Comparison of ENCODE assay signal across 8 cellular contexts in the genomic region with DNA sequence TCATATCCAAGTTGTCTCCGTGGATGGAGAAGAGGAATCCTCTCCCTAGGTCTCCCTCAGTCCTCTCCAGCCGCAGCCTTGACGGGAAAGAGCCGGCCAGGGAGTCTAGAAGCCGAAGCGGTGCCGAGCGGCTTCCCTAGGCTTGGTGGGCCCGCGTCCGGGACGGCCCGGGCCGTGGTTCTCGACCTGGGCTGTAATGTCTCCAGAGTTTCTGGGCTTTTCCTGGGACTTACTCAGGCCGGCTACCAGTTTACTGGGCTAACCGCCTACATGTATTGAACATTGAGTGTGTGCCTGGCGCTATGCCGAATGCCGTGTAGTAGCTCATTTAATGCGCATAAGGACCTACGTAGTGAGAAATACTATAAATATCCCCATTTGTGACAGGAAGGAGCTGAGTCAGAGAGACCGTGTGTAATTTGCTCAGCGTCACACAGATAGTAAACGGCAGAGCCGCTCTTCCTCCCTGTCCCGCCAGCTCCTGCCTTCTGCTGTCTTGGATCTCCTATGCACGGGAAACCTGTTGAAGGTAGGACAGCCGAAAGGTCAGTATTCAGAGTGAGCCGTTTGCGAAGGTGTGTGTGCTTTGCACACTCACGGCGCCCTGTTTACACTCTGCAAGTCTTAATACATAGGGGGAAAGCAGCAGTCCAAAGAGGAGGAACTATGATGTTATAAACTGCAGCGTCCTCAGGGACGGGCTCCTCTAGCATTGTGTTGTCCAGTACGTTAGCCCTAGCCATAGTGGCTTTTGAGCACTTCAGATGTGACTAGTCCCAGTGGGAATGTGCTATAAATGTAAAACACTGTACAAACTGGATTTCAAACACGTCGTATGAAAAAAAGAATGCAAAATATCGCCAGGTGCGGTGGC. TPM values are rescaled to one million over a fixed set of nuclear protein-coding genes. Genes with fewer than 3 reads are reported as not detected.
DNase-seq lines count a peak whose midpoint lies in the region; ATAC-seq and TF ChIP-seq lines count a peak whose summit lies in the region.

No MANE protein-coding gene starts in this region.

- no peak overlapping the region for H3K27ac Mint-ChIP-seq in GM23338

- H3K79me2 ChIP-seq in GM23338 (replicated peaks; ENCODE audit: insufficient read depth) (peaks cover 34% of the 10 kb centered on the region), Karpas-422 (ENCODE audit: low read length) (peaks cover 24% of the 10 kb centered on the region)

- no peaks in the 10 kb centered on the region for H3K9me3 ChIP-seq in Karpas-422 (ENCODE audit: low read length)
- no peaks in the 10 kb centered on the region for H3K9me3 ChIP-seq in cardiac muscle cell (ENCODE audit: low read depth)

- H3K9me2 ChIP-seq in GM23338 (ENCODE audit: insufficient read depth), result no peaks in the 10 kb centered on the region
- no peaks in the 10 kb centered on the region for H3K9me2 ChIP-seq in Karpas-422 (replicated peaks; ENCODE audit: insufficient read depth, low read length)

- peaks cover 30% of the 10 kb centered on the region for H3K36me3 Mint-ChIP-seq in GM23338 (ENCODE audit: low read depth)

- no peaks in the 10 kb centered on the region for H3K9me3 Mint-ChIP-seq in GM23338

- TF ChIP-seq CTCF in GM23338 (conservative IDR thresholded peaks at IDR 0.05; ENCODE audit: low read depth in 2 of 2) (no peak), cardiac muscle cell (IDR thresholded peaks at IDR 0.05; ENCODE audit: low read depth, low read length) (no peak)

- H4K20me1 ChIP-seq in GM23338 (replicated peaks; ENCODE audit: insufficient read depth), result peaks cover 3% of the 10 kb centered on the region; the same call in 1 of the 2 replicates
- H4K20me1 ChIP-seq in Karpas-422 (ENCODE audit: insufficient read depth, low read depth, low read length), result no peaks in the 10 kb centered on the region

- peaks cover 8% of the 10 kb centered on the region for H3K4me1 ChIP-seq in GM23338 (ENCODE audit: insufficient read depth)
- peaks cover 39% of the 10 kb centered on the region for H3K4me1 ChIP-seq in Karpas-422 (ENCODE audit: low read length)
- H3K4me1 ChIP-seq in cardiac muscle cell (ENCODE audit: low read depth), result no peaks in the 10 kb centered on the region
- H3K4me1 ChIP-seq in urinary bladder (ENCODE audit: insufficient read depth), result peaks cover 1% of the 10 kb centered on the region

- H3K27me3 ChIP-seq in GM23338 (ENCODE audit: insufficient read depth), result no peaks in the 10 kb centered on the region
- no peaks in the 10 kb centered on the region for H3K27me3 ChIP-seq in Karpas-422 (ENCODE audit: low read length)
- H3K27me3 ChIP-seq in cardiac muscle cell, result no peaks in the 10 kb centered on the region

- intact Hi-C loops in posterior vena cava (cut with DNase I), result no loop called here

- H2AFZ ChIP-seq in GM23338 (peak overlapping the region; percentile 96), Karpas-422 (ENCODE audit: low read length) (peak overlapping the region; percentile 13; the same call in 1 of the 2 replicates)

- DNase-seq in ELR (ENCODE audit: low read depth) (peak; percentile 97), GM23338 (ENCODE audit: low spot score) (peak; percentile 41), Karpas-422 (peak; percentile 90), SIG-M5 treated with dmso at 0.1 percent for 504 hours (lab: John Stamatoyannopoulos, UW; ENCODE audit: unreplicated experiment) (peak; percentile 94), cardiac muscle cell (ENCODE audit: low read depth in 1 of 2, low spot score in 1 of 2) (peak in 1 of 2 donors; percentile 84), posterior vena cava (ENCODE audit: low spot score) (peak; percentile 91)
- DNase-seq in activated naive CD8-positive, alpha-beta T cell treated with anti-CD3 and anti-CD28 coated beads, Interleukin-2, amount 50 U/mL, for 16 hours (ENCODE audit: low read depth, low spot score), result peak; percentile 15

- H3K36me3 ChIP-seq in GM23338 (ENCODE audit: insufficient read depth) (peaks cover 15% of the 10 kb centered on the region; the same call in 1 of the 2 replicates), Karpas-422 (ENCODE audit: insufficient read depth, low read length) (no peaks in the 10 kb centered on the region; the same call in 1 of the 2 replicates), cardiac muscle cell (no peaks in the 10 kb centered on the region), urinary bladder (ENCODE audit: insufficient read depth) (no peaks in the 10 kb centered on the region)

- H3K9ac ChIP-seq in Karpas-422 (ENCODE audit: low read length), result peak overlapping the region; percentile 90

- peak overlapping the region; percentile 98 for H3K4me2 ChIP-seq in GM23338
- peak overlapping the region; percentile 99 for H3K4me2 ChIP-seq in Karpas-422 (ENCODE audit: low read depth, low read length, poor library complexity, severe bottlenecking)

- peak overlapping the region; percentile 94 for H3K4me3 ChIP-seq in GM23338
- peak overlapping the region; percentile 88 for H3K4me3 ChIP-seq in Karpas-422 (ENCODE audit: low read length)
- H3K4me3 ChIP-seq in cardiac muscle cell, result peak overlapping the region; percentile 46
- peak overlapping the region; percentile 38 for H3K4me3 ChIP-seq in urinary bladder (ENCODE audit: low read depth, low read length)

- H3K27ac ChIP-seq in GM23338 (ENCODE audit: low read depth), result peak overlapping the region; percentile 82; the same call in 1 of the 2 replicates
- peak overlapping the region; percentile 87 for H3K27ac ChIP-seq in Karpas-422 (ENCODE audit: low read length)
- peak overlapping the region; percentile 27 for H3K27ac ChIP-seq in cardiac muscle cell
- H3K27ac ChIP-seq in urinary bladder (ENCODE audit: low read depth), result peak overlapping the region; percentile 92

- 5% methylated on average over 40 of the region's 40 CpGs for WGBS in urinary bladder

- ATAC-seq in GM23338, result peak; percentile 73

- peaks cover 12% of the 10 kb centered on the region for H3K27me3 Mint-ChIP-seq in GM23338 (ENCODE audit: insufficient read depth, low read depth, poor library complexity)

- H3F3A ChIP-seq in GM23338 (replicated peaks; ENCODE audit: low read depth), result peaks cover 17% of the 10 kb centered on the region

- peak overlapping the region; percentile 92 for H3K4me3 Mint-ChIP-seq in GM23338

- H3K4me1 Mint-ChIP-seq in GM23338, result peaks cover 12% of the 10 kb centered on the region

TF ChIP-seq in GM23338, 12 proteins besides CTCF, POLR2A, EP300 and RAD21:
- TF ChIP-seq, protein P1, sequence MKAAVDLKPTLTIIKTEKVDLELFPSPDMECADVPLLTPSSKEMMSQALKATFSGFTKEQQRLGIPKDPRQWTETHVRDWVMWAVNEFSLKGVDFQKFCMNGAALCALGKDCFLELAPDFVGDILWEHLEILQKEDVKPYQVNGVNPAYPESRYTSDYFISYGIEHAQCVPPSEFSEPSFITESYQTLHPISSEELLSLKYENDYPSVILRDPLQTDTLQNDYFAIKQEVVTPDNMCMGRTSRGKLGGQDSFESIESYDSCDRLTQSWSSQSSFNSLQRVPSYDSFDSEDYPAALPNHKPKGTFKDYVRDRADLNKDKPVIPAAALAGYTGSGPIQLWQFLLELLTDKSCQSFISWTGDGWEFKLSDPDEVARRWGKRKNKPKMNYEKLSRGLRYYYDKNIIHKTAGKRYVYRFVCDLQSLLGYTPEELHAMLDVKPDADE (IDR thresholded peaks at IDR 0.05), result no peak
- TF ChIP-seq JUNB (IDR thresholded peaks at IDR 0.05; ENCODE audit: unreplicated experiment), result no peak

RNA-seq across cellular contexts. Expression of gene SPAG5, which starts 0.7 kb away (rescaled TPM):
- total RNA-seq in GM23338 (2014; rRNA removed; shearing (Covaris generic)), result 87.3 and 99.6 TPM in 2 replicates
- polyA plus RNA-seq in GM23338 (2016; fragmentation: Nextera tagmentation; extraction: Ambion mirVana), result 99.3 and 104 TPM in 2 replicates
- 51.0 and 58.1 TPM in 2 replicates for total RNA-seq in Karpas-422 (2014; rRNA removed; shearing (Covaris generic); ENCODE audit: low replicate concordance)
- total RNA-seq in cardiac muscle cell, result 9.8 and 52.7 TPM in 2 replicates
- 27.0 and 84.6 TPM in 2 replicates for polyA plus RNA-seq in cardiac muscle cell
- 1 to 10 TPM; 1.8 to 1.9 TPM for total RNA-seq in posterior vena cava
- total RNA-seq in urinary bladder, result 17.9 TPM
- polyA plus RNA-seq in urinary bladder, result 2.7 TPM

RNA-seq across cellular contexts. Expression of gene RSKR, which starts 14.4 kb away (rescaled TPM):
- 38.8 and 41.4 TPM in 2 replicates for total RNA-seq in GM23338 (2014; rRNA removed; shearing (Covaris generic))
- 4.7 and 7.5 TPM in 2 replicates for polyA plus RNA-seq in GM23338 (2016; fragmentation: Nextera tagmentation; extraction: Ambion mirVana)
- total RNA-seq in Karpas-422 (2014; rRNA removed; shearing (Covaris generic); ENCODE audit: low replicate concordance), result 25.5 and 33.5 TPM in 2 replicates
- 7.3 and 16.2 TPM in 2 replicates for total RNA-seq in cardiac muscle cell
- polyA plus RNA-seq in cardiac muscle cell, result 2.8 and 3.5 TPM in 2 replicates
- 10 to 100 TPM in 1 of 2 donors, 1 to 10 TPM in 1; 4.7 to 10.1 TPM for total RNA-seq in posterior vena cava
- total RNA-seq in urinary bladder, result 13.0 TPM
- polyA plus RNA-seq in urinary bladder, result 2.4 TPM

RNA-seq across cellular contexts. Expression of gene ALDOC, which starts 22.9 kb away (rescaled TPM):
- total RNA-seq in GM23338 (2014; rRNA removed; shearing (Covaris generic)), result 157 and 183 TPM in 2 replicates
- polyA plus RNA-seq in GM23338 (2016; fragmentation: Nextera tagmentation; extraction: Ambion mirVana) (33.3 and 33.5 TPM in 2 replicates), cardiac muscle cell (112 and 177 TPM in 2 replicates), urinary bladder (34.2 TPM)
- total RNA-seq in Karpas-422 (2014; rRNA removed; shearing (Covaris generic); ENCODE audit: low replicate concordance), result 309 and 552 TPM in 2 replicates
- total RNA-seq in cardiac muscle cell (183 and 334 TPM in 2 replicates), posterior vena cava (1 to 10 TPM; 6.9 to 8.4 TPM), urinary bladder (9.6 TPM)

RNA-seq across cellular contexts. Expression of gene PIGS, which starts 28.2 kb away (rescaled TPM):
- 52.1 and 53.2 TPM in 2 replicates for total RNA-seq in GM23338 (2014; rRNA removed; shearing (Covaris generic))
- 15.5 and 16.4 TPM in 2 replicates for polyA plus RNA-seq in GM23338 (2016; fragmentation: Nextera tagmentation; extraction: Ambion mirVana)
- total RNA-seq in Karpas-422 (2014; rRNA removed; shearing (Covaris generic); ENCODE audit: low replicate concordance), result 39.2 and 50.2 TPM in 2 replicates
- total RNA-seq in cardiac muscle cell, result 107 and 114 TPM in 2 replicates
- 121 and 122 TPM in 2 replicates for polyA plus RNA-seq in cardiac muscle cell
- total RNA-seq in posterior vena cava, result 10 to 100 TPM; 27.6 to 33.8 TPM
- 21.1 TPM for total RNA-seq in urinary bladder
- polyA plus RNA-seq in urinary bladder, result 64.4 TPM

RNA-seq across cellular contexts. Expression of gene BLTP2, which starts 45.4 kb away (rescaled TPM):
- 166 and 176 TPM in 2 replicates for total RNA-seq in GM23338 (2014; rRNA removed; shearing (Covaris generic))
- polyA plus RNA-seq in GM23338 (2016; fragmentation: Nextera tagmentation; extraction: Ambion mirVana) (58.6 and 71.0 TPM in 2 replicates), cardiac muscle cell (49.2 and 49.9 TPM in 2 replicates), urinary bladder (42.1 TPM)
- total RNA-seq in Karpas-422 (2014; rRNA removed; shearing (Covaris generic); ENCODE audit: low replicate concordance), result 133 and 152 TPM in 2 replicates
- total RNA-seq in cardiac muscle cell (67.3 and 89.0 TPM in 2 replicates), posterior vena cava (100 to 1,000 TPM; 105 to 120 TPM), urinary bladder (66.6 TPM)

Comparison
In these comparisons a context has a peak if more than half of its experiments do, and no peak if none do; other contexts are left out.
1. H3K27ac ChIP-seq: peak in every context shown above with its lines; median percentile 92 in urinary bladder; 87 in Karpas-422; 82 in GM23338; 27 in cardiac muscle cell.
2. H3K4me3 ChIP-seq: peak in every context shown above with its lines; median percentile 94 in GM23338; 88 in Karpas-422; 46 in cardiac muscle cell; 38 in urinary bladder.
3. RNA of gene ALDOC, which starts 22.9 kb away (total RNA-seq): 309 to 552 TPM in Karpas-422, 183 to 334 TPM in cardiac muscle cell and 157 to 183 TPM in GM23338; 9.6 TPM in urinary bladder (single experiment) and 6.9 to 8.4 TPM in posterior vena cava; every median in the first group is over 10 times any median in the second.